Comparison of ENCODE assay signal across 10 cellular contexts in the genomic region with DNA sequence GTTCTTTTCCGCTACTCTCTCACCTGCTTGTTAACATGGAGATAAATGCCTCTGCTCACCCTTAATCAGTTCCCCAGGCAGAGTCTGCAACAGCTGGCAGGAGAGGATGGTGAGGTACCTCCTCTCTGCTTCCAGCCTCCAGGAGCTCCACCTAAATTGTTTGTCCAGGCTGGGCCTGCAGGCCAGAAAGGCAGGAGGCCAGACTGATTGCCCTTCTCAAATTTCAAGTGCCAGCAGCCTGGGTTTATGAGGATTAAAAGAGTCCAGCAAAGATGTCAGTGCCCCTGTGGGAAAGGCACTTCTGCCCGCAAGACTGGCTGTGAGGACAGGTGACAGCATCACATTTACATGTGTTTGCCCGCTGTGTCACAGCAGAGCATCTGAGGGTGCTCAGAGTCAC. TPM values are rescaled to one million over a fixed set of nuclear protein-coding genes. Genes with fewer than 3 reads are reported as not detected.
DNase-seq lines count a peak whose midpoint lies in the region; ATAC-seq and TF ChIP-seq lines count a peak whose summit lies in the region.
"Had no signal": no experiment of that assay in that cellular context is flagged by ENCODE, and none has a peak within 500 bp of the region (broad histone marks: within the 10 kb centered on the region; RNA-seq: fewer than 3 reads in every experiment).

No MANE protein-coding gene starts in this region.

- no peak overlapping the region for H4K8ac ChIP-seq in IMR-90 (ENCODE audit: low read depth in 2 of 2, low read length in 2 of 2)

- peaks cover 0 to 3% of the 10 kb centered on the region in 2 donors for H3K36me3 Mint-ChIP-seq in stimulated activated naive B cell treated with anti-CD40 and anti-IgM and Interleukin-4, amounts not matched to agents 10 μg/mL and 1 μg/mL and 100 μg/mL, for 72 hours

- H4K91ac ChIP-seq in IMR-90 (ENCODE audit: insufficient read depth, low read depth, low read length): no peak overlapping the region

- TF ChIP-seq POLR2A in IMR-90 (IDR thresholded peaks at IDR 0.05; ENCODE audit: low read depth, low read length): no peak

- H4K5ac ChIP-seq in IMR-90 (ENCODE audit: low read depth, low read length): no peak overlapping the region

- H3K27ac Mint-ChIP-seq in stimulated activated naive B cell treated with anti-CD40 and anti-IgM and Interleukin-4, amounts not matched to agents 10 μg/mL and 1 μg/mL and 100 μg/mL, for 72 hours: no peak overlapping the region

- CTCF ChIA-PET in IMR-90 (lab: Yijun Ruan, JAX): no interaction called here

- no peak overlapping the region for H2BK120ac ChIP-seq in IMR-90 (ENCODE audit: low read depth, low read length)

- H3K56ac ChIP-seq in IMR-90 (ENCODE audit: extremely low read depth, insufficient read depth, low read length): no peak overlapping the region

- no peaks in the 10 kb centered on the region; a peak in 1 of 4 replicates for H3K79me1 ChIP-seq in IMR-90 (ENCODE audit: low read depth in 1 of 2, low read length in 2 of 2)

- no peaks in the 10 kb centered on the region for H3K9me3 ChIP-seq in IMR-90 (ENCODE audit: control insufficient read depth, insufficient read depth, low read length)

- H3K27ac ChIP-seq in 22Rv1: peak overlapping the region; percentile 75
- no peak overlapping the region for H3K27ac ChIP-seq in IMR-90 (ENCODE audit: insufficient read depth, low read length)

- H3K27me3 ChIP-seq in IMR-90 (ENCODE audit: control insufficient read depth, insufficient read depth, low read length): peaks cover 4% of the 10 kb centered on the region

- H3K9me1 ChIP-seq in IMR-90 (ENCODE audit: insufficient read depth, low read length): 0 out of 2 replicates have a peak, but pooled peaks cover 9% of the 10 kb centered on the region

- no TSS peak for BruUV-seq in IMR-90 (replicated peaks; lab: Mats Ljungman, UMichigan)

- in situ Hi-C loops in IMR-90 (cut with MboI; ENCODE audit: low sequenced_read_pairs): no loop called here

- intact Hi-C loops in IMR-90 (cut with micrococcal nuclease): no loop called here

- peaks cover 0 to 3% of the 10 kb centered on the region in 2 donors for H3K4me1 Mint-ChIP-seq in stimulated activated naive B cell treated with anti-CD40 and anti-IgM and Interleukin-4, amounts not matched to agents 10 μg/mL and 1 μg/mL and 100 μg/mL, for 72 hours

- no peak overlapping the region for H3K23ac ChIP-seq in IMR-90 (ENCODE audit: low read depth, low read length)

- no peak overlapping the region for H3K4me3 ChIP-seq in IMR-90 (ENCODE audit: insufficient read depth, low read depth, low read length)
- H3K4me3 ChIP-seq in foreskin fibroblast (ENCODE audit: low read depth in 1 of 2, low read length in 2 of 2): no peak overlapping the region

- DNase-seq in IMR-90 (peak; percentile 7), NCI-H526 (lab: John Stamatoyannopoulos, UW) (peak; percentile 68 to 74), foreskin fibroblast (peak; percentile 12 to 39), RPMI8226 (no peak)
- no peak for DNase-seq in stimulated activated naive B cell treated with anti-CD40 and anti-IgM and Interleukin-4, amounts not matched to agents 10 μg/mL and 1 μg/mL and 100 μg/mL, for 72 hours
- DNase-seq: activated CD8-positive, alpha-beta memory T cell treated with anti-CD3 and anti-CD28 coated beads for 24 hours; stimulated activated CD4-positive, alpha-beta T cell treated with anti-CD3 and anti-CD28 coated beads, Interleukin-4, amount 100 ng/mL, for 4 hours had no signal

- no peak overlapping the region for H3K14ac ChIP-seq in IMR-90 (replicated peaks; ENCODE audit: low read depth, low read length)

- H3K4me2 ChIP-seq in IMR-90 (ENCODE audit: low read depth, low read length): no peak overlapping the region

- no peak overlapping the region for H3K4ac ChIP-seq in IMR-90 (ENCODE audit: low read depth, low read length)

- dilution Hi-C loops in IMR-90 (cut with HindIII; ENCODE audit: low sequenced_read_pairs, unreplicated experiment): no loop called here

- H2AFZ ChIP-seq in IMR-90 (replicated peaks; ENCODE audit: low read length, poor library complexity): no peak overlapping the region

- no peak overlapping the region for H3K4me3 Mint-ChIP-seq in stimulated activated naive B cell treated with anti-CD40 and anti-IgM and Interleukin-4, amounts not matched to agents 10 μg/mL and 1 μg/mL and 100 μg/mL, for 72 hours

- H3K18ac ChIP-seq in IMR-90 (ENCODE audit: low read depth, low read length): no peak overlapping the region

- peaks cover 8% of the 10 kb centered on the region; the same call in 1 of the 2 replicates for H3K4me1 ChIP-seq in IMR-90 (ENCODE audit: control insufficient read depth, insufficient read depth, low read length)

- H3K27me3 Mint-ChIP-seq in stimulated activated naive B cell treated with anti-CD40 and anti-IgM and Interleukin-4, amounts not matched to agents 10 μg/mL and 1 μg/mL and 100 μg/mL, for 72 hours: peaks cover 7 to 15% of the 10 kb centered on the region in 2 donors

- TF ChIP-seq CTCF in 22Rv1 (IDR thresholded peaks at IDR 0.05): no peak
- no peak for TF ChIP-seq CTCF in IMR-90 (conservative IDR thresholded peaks at IDR 0.05; ENCODE audit: low read depth, low read length)
- no peak for TF ChIP-seq CTCF in foreskin fibroblast (IDR thresholded peaks at IDR 0.05; ENCODE audit: low read depth, low read length)

- H2AK5ac ChIP-seq in IMR-90 (ENCODE audit: low read depth, low read length): no peak overlapping the region

- H4K20me1 ChIP-seq in IMR-90 (ENCODE audit: insufficient read depth, low read length): no peaks in the 10 kb centered on the region

- H3K36me3 ChIP-seq in IMR-90 (ENCODE audit: control insufficient read depth, insufficient read depth, low read length): no peaks in the 10 kb centered on the region

- ATAC-seq in IMR-90 (ENCODE audit: low read depth) (peak; percentile 41; the same call in 1 of the 2 replicates), GM21423 (IDR thresholded peaks at IDR 0.05; ENCODE audit: unreplicated experiment) (no peak), HG02763 (IDR thresholded peaks at IDR 0.05; ENCODE audit: unreplicated experiment) (no peak)
- no peak for ATAC-seq in stimulated activated naive B cell treated with anti-CD40 and anti-IgM and Interleukin-4, amounts not matched to agents 10 μg/mL and 1 μg/mL and 100 μg/mL, for 72 hours (replicated peaks)

- H3K9me3 Mint-ChIP-seq in stimulated activated naive B cell treated with anti-CD40 and anti-IgM and Interleukin-4, amounts not matched to agents 10 μg/mL and 1 μg/mL and 100 μg/mL, for 72 hours: no peaks in the 10 kb centered on the region

- 67% methylated on average over 2 of the region's 3 CpGs; no CpG with 5 or more reads in 1 of the 2 experiments for WGBS in IMR-90 (ENCODE audit: extremely low coverage in 2 of 2, insufficient read length in 1 of 2), 2 experiments

- H3K9ac ChIP-seq in IMR-90 (ENCODE audit: low read depth, low read length): no peak overlapping the region

- H2BK5ac ChIP-seq in IMR-90 (ENCODE audit: low read depth, low read length, poor library complexity, severe bottlenecking): no peak overlapping the region

- H2BK15ac ChIP-seq in IMR-90 (ENCODE audit: low read depth, low read length): no peak overlapping the region

- POLR2A ChIA-PET in IMR-90 (lab: Charles Lee; ENCODE audit: unreplicated experiment): no interaction called here

- H2AK9ac ChIP-seq in IMR-90 (replicated peaks; ENCODE audit: low read depth, low read length, poor library complexity): no peak overlapping the region

- no peak for TF ChIP-seq RAD21 in IMR-90 (IDR thresholded peaks at IDR 0.05; ENCODE audit: low read length)

- H2BK20ac ChIP-seq in IMR-90 (ENCODE audit: low read depth, low read length): no peak overlapping the region

TF ChIP-seq in IMR-90, 13 proteins besides CTCF, POLR2A, EP300 and RAD21:
- no peak for TF ChIP-seq RFX5 (IDR thresholded peaks at IDR 0.05; ENCODE audit: low read depth, low read length)
- no peak for TF ChIP-seq SMC3 (IDR thresholded peaks at IDR 0.05; ENCODE audit: low read depth, low read length)
- no peak for TF ChIP-seq FOS (IDR thresholded peaks at IDR 0.05; ENCODE audit: low read depth, low read length)
- TF ChIP-seq CHD1 (IDR thresholded peaks at IDR 0.05; ENCODE audit: low read depth, low read length): no peak
- TF ChIP-seq, protein P1, sequence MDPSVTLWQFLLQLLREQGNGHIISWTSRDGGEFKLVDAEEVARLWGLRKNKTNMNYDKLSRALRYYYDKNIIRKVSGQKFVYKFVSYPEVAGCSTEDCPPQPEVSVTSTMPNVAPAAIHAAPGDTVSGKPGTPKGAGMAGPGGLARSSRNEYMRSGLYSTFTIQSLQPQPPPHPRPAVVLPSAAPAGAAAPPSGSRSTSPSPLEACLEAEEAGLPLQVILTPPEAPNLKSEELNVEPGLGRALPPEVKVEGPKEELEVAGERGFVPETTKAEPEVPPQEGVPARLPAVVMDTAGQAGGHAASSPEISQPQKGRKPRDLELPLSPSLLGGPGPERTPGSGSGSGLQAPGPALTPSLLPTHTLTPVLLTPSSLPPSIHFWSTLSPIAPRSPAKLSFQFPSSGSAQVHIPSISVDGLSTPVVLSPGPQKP (IDR thresholded peaks at IDR 0.05; ENCODE audit: borderline replicate concordance, low read depth, low read length): no peak
- no peak for TF ChIP-seq MAZ (IDR thresholded peaks at IDR 0.05; ENCODE audit: borderline replicate concordance, low read depth, low read length)
- TF ChIP-seq, protein P2, sequence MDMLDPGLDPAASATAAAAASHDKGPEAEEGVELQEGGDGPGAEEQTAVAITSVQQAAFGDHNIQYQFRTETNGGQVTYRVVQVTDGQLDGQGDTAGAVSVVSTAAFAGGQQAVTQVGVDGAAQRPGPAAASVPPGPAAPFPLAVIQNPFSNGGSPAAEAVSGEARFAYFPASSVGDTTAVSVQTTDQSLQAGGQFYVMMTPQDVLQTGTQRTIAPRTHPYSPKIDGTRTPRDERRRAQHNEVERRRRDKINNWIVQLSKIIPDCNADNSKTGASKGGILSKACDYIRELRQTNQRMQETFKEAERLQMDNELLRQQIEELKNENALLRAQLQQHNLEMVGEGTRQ (IDR thresholded peaks at IDR 0.05; ENCODE audit: low read depth, low read length): no peak

RNA-seq across cellular contexts. Expression of a gene that starts 19.8 kb away (rescaled TPM):
- 1.9 and 2.2 TPM in 2 replicates for total RNA-seq in IMR-90 (2012; rRNA removed)
- 1.9 and 2.2 TPM in 2 replicates for polyA plus RNA-seq in IMR-90 (2012; rRNA removed)
- 1.4 and 1.5 TPM in 2 replicates for polyA plus RNA-seq in IMR-90 (2012; cell fraction: cytosol; rRNA removed)
- polyA plus RNA-seq in IMR-90 (2012; cell fraction: nucleus; rRNA removed; ENCODE audit: low replicate concordance): 1.2 and 1.6 TPM in 2 replicates

RNA-seq across cellular contexts. Expression of a gene that starts 53.6 kb away (rescaled TPM):
- total RNA-seq in IMR-90 (2012; rRNA removed): 3.0 and 3.1 TPM in 2 replicates
- polyA plus RNA-seq in IMR-90 (2012; rRNA removed): 8.5 and 8.8 TPM in 2 replicates
- 4.9 and 10.8 TPM in 2 replicates for polyA plus RNA-seq in IMR-90 (2012; cell fraction: cytosol; rRNA removed)
- polyA plus RNA-seq in IMR-90 (2012; cell fraction: nucleus; rRNA removed; ENCODE audit: low replicate concordance): 9.1 and 11.8 TPM in 2 replicates

Comparison
In these comparisons a context has a peak if more than half of its experiments do, and no peak if none do; other contexts are left out.
1. DNase-seq: peak in IMR-90 (single experiment), NCI-H526 (2 of 2) and foreskin fibroblast (2 of 2); none in RPMI8226 (single experiment) and stimulated activated naive B cell treated with anti-CD40 and anti-IgM and Interleukin-4, amounts not matched to agents 10 μg/mL and 1 μg/mL and 100 μg/mL, for 72 hours (single experiment).